ENCODE assay signal across 1 cellular context in genomic region chr21:37623689-37624088, GRCh38.
TF ChIP-seq lines count a peak whose summit lies in the region.

No MANE protein-coding gene starts in this region.

TF ChIP-seq in GM12878, 131 proteins besides CTCF, POLR2A, EP300 and RAD21 (continued from another document):
- TF ChIP-seq, protein P1, sequence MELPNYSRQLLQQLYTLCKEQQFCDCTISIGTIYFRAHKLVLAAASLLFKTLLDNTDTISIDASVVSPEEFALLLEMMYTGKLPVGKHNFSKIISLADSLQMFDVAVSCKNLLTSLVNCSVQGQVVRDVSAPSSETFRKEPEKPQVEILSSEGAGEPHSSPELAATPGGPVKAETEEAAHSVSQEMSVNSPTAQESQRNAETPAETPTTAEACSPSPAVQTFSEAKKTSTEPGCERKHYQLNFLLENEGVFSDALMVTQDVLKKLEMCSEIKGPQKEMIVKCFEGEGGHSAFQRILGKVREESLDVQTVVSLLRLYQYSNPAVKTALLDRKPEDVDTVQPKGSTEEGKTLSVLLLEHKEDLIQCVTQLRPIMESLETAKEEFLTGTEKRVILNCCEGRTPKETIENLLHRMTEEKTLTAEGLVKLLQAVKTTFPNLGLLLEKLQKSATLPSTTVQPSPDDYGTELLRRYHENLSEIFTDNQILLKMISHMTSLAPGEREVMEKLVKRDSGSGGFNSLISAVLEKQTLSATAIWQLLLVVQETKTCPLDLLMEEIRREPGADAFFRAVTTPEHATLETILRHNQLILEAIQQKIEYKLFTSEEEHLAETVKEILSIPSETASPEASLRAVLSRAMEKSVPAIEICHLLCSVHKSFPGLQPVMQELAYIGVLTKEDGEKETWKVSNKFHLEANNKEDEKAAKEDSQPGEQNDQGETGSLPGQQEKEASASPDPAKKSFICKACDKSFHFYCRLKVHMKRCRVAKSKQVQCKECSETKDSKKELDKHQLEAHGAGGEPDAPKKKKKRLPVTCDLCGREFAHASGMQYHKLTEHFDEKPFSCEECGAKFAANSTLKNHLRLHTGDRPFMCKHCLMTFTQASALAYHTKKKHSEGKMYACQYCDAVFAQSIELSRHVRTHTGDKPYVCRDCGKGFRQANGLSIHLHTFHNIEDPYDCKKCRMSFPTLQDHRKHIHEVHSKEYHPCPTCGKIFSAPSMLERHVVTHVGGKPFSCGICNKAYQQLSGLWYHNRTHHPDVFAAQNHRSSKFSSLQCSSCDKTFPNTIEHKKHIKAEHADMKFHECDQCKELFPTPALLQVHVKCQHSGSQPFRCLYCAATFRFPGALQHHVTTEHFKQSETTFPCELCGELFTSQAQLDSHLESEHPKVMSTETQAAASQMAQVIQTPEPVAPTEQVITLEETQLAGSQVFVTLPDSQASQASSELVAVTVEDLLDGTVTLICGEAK (IDR thresholded peaks at IDR 0.05; ENCODE audit: borderline replicate concordance), result no peak
- TF ChIP-seq CBX3 (IDR thresholded peaks at IDR 0.05; ENCODE audit: borderline replicate concordance, low read depth), result no peak
- TF ChIP-seq NFXL1 (IDR thresholded peaks at IDR 0.05; ENCODE audit: borderline replicate concordance), result no peak
- no peak for TF ChIP-seq ETV6 (conservative IDR thresholded peaks at IDR 0.05 in 1 of 2, IDR thresholded peaks at IDR 0.05 in 1 of 2; ENCODE audit: borderline replicate concordance in 1 of 2, low read depth in 1 of 2)
- no peak for TF ChIP-seq ZNF622 (IDR thresholded peaks at IDR 0.05)
- no peak for TF ChIP-seq CHD4 (IDR thresholded peaks at IDR 0.05)
- peak; percentile 68 for TF ChIP-seq MEF2B (IDR thresholded peaks at IDR 0.05; ENCODE audit: partially characterized antibody, poor library complexity, severe bottlenecking)
- TF ChIP-seq CEBPB (IDR thresholded peaks at IDR 0.05; ENCODE audit: borderline replicate concordance in 1 of 2, low read depth in 2 of 2, low read length in 2 of 2), result no peak
- no peak for TF ChIP-seq KAT2A (conservative IDR thresholded peaks at IDR 0.05; ENCODE audit: control insufficient read depth, low read depth, low read length)
- no peak for TF ChIP-seq GABPA (IDR thresholded peaks at IDR 0.05; ENCODE audit: low read depth)
- no peak for TF ChIP-seq CREM (IDR thresholded peaks at IDR 0.05; ENCODE audit: low read depth)
- TF ChIP-seq KDM1A (IDR thresholded peaks at IDR 0.05; ENCODE audit: borderline replicate concordance), result no peak
- no peak for TF ChIP-seq NKRF (conservative IDR thresholded peaks at IDR 0.05)
- no peak for TF ChIP-seq NRF1 (conservative IDR thresholded peaks at IDR 0.05; ENCODE audit: low read depth, low read length)
- peak; percentile 43; the same call in 1 of the 2 replicates for TF ChIP-seq NR2C1 (IDR thresholded peaks at IDR 0.05)
- TF ChIP-seq HDAC2 (IDR thresholded peaks at IDR 0.05), result no peak
- TF ChIP-seq ESRRA (IDR thresholded peaks at IDR 0.05; ENCODE audit: low read length), result no peak
- no peak for TF ChIP-seq STAT1 (conservative IDR thresholded peaks at IDR 0.05)
- TF ChIP-seq ATF2 (IDR thresholded peaks at IDR 0.05; ENCODE audit: low read length), result no peak
- 0 out of 4 replicates have a peak, but pooled peaks of 1 of the 2 experiments have one; percentile 15 for TF ChIP-seq IKZF2 (IDR thresholded peaks at IDR 0.05)
- no peak for TF ChIP-seq MTA2 (IDR thresholded peaks at IDR 0.05; ENCODE audit: low read depth)
- no peak for TF ChIP-seq MXI1 (IDR thresholded peaks at IDR 0.05; ENCODE audit: low read depth, low read length)
- TF ChIP-seq BCLAF1 (IDR thresholded peaks at IDR 0.05), result no peak
- no peak for TF ChIP-seq BRCA1 (IDR thresholded peaks at IDR 0.05; ENCODE audit: low read depth, low read length)
TF ChIP-seq in GM12878: peak in this region for 11.
